32 cellular contexts compared by ENCODE assay signal in genomic region chr2:111198701-111199100, GRCh38.
"Had no signal": no experiment of that assay in that cellular context is flagged by ENCODE, and none has a peak within 500 bp of the region (broad histone marks: within the 10 kb centered on the region; RNA-seq: fewer than 3 reads in every experiment).

No MANE protein-coding gene starts in this region.

- H2AFZ ChIP-seq: PC-9 had no signal

- H3K27ac Mint-ChIP-seq: activated CD4-positive, alpha-beta memory T cell treated with anti-CD3 and anti-CD28 coated beads, Interleukin-2, amount 10 ng/mL, durations not matched to agents 7 days and 5 days; activated naive CD4-positive, alpha-beta T cell treated with anti-CD3 and anti-CD28 coated beads, Interleukin-2, amount 50 U/mL, for 72 hours; activated naive CD8-positive, alpha-beta T cell treated with anti-CD3 and anti-CD28 coated beads, Interleukin-2, amount 50 U/mL, for 24 hours; activated T-cell treated with anti-CD3 and anti-CD28 coated beads, Interleukin-2, amount 50 U/mL, for 24 hours; activated T-helper 2 cell treated with anti-CD3 and anti-CD28 coated beads, Interferon-gamma antibody, Interleukin-2, Interleukin-4, amounts not matched to agents 10 μg/mL and 5 μg/mL and 100 μg/mL, durations not matched to agents 14 hours and 24 hours and 36 hours; brain; T-cell; T-helper 17 cell had no signal

- H3K4me2 ChIP-seq: KMS-11, PC-9 had no signal

- DNase-seq: activated CD4-positive, alpha-beta memory T cell treated with anti-CD3 and anti-CD28 coated beads, Interleukin-2, amount 10 ng/mL, durations not matched to agents 7 days and 5 days; activated CD4-positive, alpha-beta T cell treated with anti-CD3 and anti-CD28 coated beads for 1 hour; activated CD4-positive, alpha-beta T cell treated with anti-CD3 and anti-CD28 coated beads for 48 hours; activated CD4-positive, CD25-positive, alpha-beta regulatory T cell; activated gamma-delta T cell; activated naive CD4-positive, alpha-beta T cell treated with Interleukin-2 at 50 U/mL for 16 hours; activated naive CD8-positive, alpha-beta T cell treated with anti-CD3 and anti-CD28 coated beads, Interleukin-2, amount 50 U/mL, for 24 hours; activated T-cell treated with anti-CD3 and anti-CD28 coated beads, Interleukin-2, amount 50 U/mL, for 24 hours; anterior cingulate cortex; NCI-H1092 treated with DMSO at 0.1 percent for 48 hours; NCI-H1417; NCI-H146; NCI-H187; NCI-H2029 treated with DMSO at 0.1 percent for 48 hours; NCI-H2107; NCI-H2171; NCI-H510A; NCI-H526; NCI-H748 treated with DMSO at 0.1 percent for 48 hours; NK-92 treated with Interleukin-12 subunit alpha and Interleukin-12 subunit beta, amount 100 ng/mL, for 24 hours; PC-9; SIG-M5; T-cell; T-helper 17 cell had no signal

- H3K36me3 Mint-ChIP-seq: activated naive CD4-positive, alpha-beta T cell treated with anti-CD3 and anti-CD28 coated beads, Interleukin-2, amount 50 U/mL, for 72 hours; brain; T-cell had no signal

- ATAC-seq: activated naive CD4-positive, alpha-beta T cell treated with anti-CD3 and anti-CD28 coated beads, Interleukin-2, amount 50 U/mL, for 72 hours; activated naive CD8-positive, alpha-beta T cell treated with anti-CD3 and anti-CD28 coated beads, Interleukin-2, amount 50 U/mL, for 24 hours; Right ventricle myocardium inferior; SK-N-SH treated with all-trans-retinoic acid at 6 μM for 48 hours; T-cell; T-helper 17 cell had no signal

- H3K4me3 Mint-ChIP-seq: activated CD4-positive, alpha-beta memory T cell treated with anti-CD3 and anti-CD28 coated beads, Interleukin-2, amount 10 ng/mL, durations not matched to agents 7 days and 5 days; activated naive CD8-positive, alpha-beta T cell treated with anti-CD3 and anti-CD28 coated beads, Interleukin-2, amount 50 U/mL, for 24 hours; activated T-cell treated with anti-CD3 and anti-CD28 coated beads, Interleukin-2, amount 50 U/mL, for 24 hours; brain; T-cell; T-helper 17 cell had no signal

- H3K9me3 Mint-ChIP-seq: activated CD4-positive, alpha-beta memory T cell treated with anti-CD3 and anti-CD28 coated beads, Interleukin-2, amount 10 ng/mL, durations not matched to agents 7 days and 5 days; activated naive CD4-positive, alpha-beta T cell treated with anti-CD3 and anti-CD28 coated beads, Interleukin-2, amount 50 U/mL, for 72 hours; activated naive CD8-positive, alpha-beta T cell treated with anti-CD3 and anti-CD28 coated beads, Interleukin-2, amount 50 U/mL, for 24 hours; activated T-cell treated with anti-CD3 and anti-CD28 coated beads, Interleukin-2, amount 50 U/mL, for 24 hours; activated T-helper 2 cell treated with anti-CD3 and anti-CD28 coated beads, Interferon-gamma antibody, Interleukin-2, Interleukin-4, amounts not matched to agents 10 μg/mL and 5 μg/mL and 100 μg/mL, durations not matched to agents 14 hours and 24 hours and 36 hours; brain; T-cell had no signal

- H3K27me3 Mint-ChIP-seq: brain had no signal

- H3K4me3 ChIP-seq: PC-9 had no signal

- H3K9ac ChIP-seq: KMS-11 had no signal

- H3K4me1 Mint-ChIP-seq: brain had no signal

- H3K27ac ChIP-seq: KMS-11, PC-9, RWPE1, VCaP had no signal
